ENCODE assay signal across 14 cellular contexts in genomic region chr4:53535567-53535966, GRCh38. TPM values are rescaled to one million over a fixed set of nuclear protein-coding genes. Genes with fewer than 3 reads are reported as not detected.
"Had no signal": no experiment of that assay in that cellular context is flagged by ENCODE, and none has a peak within 500 bp of the region (broad histone marks: within the 10 kb centered on the region; RNA-seq: fewer than 3 reads in every experiment).

No MANE protein-coding gene starts in this region.

- DNase-seq: activated CD4-positive, alpha-beta T cell treated with anti-CD3 and anti-CD28 coated beads, Interleukin-2, amount 10 ng/mL, durations not matched to agents 7 days and 5 days; activated CD8-positive, alpha-beta memory T cell treated with anti-CD3 and anti-CD28 coated beads, Interleukin-2, amount 50 U/mL, for 4 hours; activated effector memory CD4-positive, alpha-beta T cell treated with anti-CD3 and anti-CD28 coated beads, Interleukin-2, amount 50 U/mL, for 16 hours; activated naive CD4-positive, alpha-beta T cell treated with anti-CD3 and anti-CD28 coated beads, Interleukin-2, amount 50 U/mL, for 16 hours; activated T-cell treated with anti-CD3 and anti-CD28 coated beads, Interleukin-2, amount 50 U/mL, for 48 hours; effector CD8-positive, alpha-beta T cell; lower lobe of right lung; stimulated activated CD4-positive, alpha-beta T cell treated with anti-CD3 and anti-CD28 coated beads, Interleukin-2, amount 100 ng/mL, for 24 hours; stimulated activated naive CD4-positive, alpha-beta T cell treated with Interleukin-2 at 50 U/mL for 16 hours; uterus had no signal

- H3K4me3 ChIP-seq: esophagus muscularis mucosa, lower lobe of right lung, tibial nerve, uterus had no signal

- H3K79me2 ChIP-seq: parathyroid adenoma had no signal

- H3K9ac ChIP-seq: parathyroid adenoma had no signal

- H3K36me3 ChIP-seq: esophagus muscularis mucosa, lower lobe of right lung, tibial nerve, uterus had no signal

- H3K9me3 ChIP-seq: esophagus muscularis mucosa, lower lobe of right lung, tibial nerve, uterus had no signal

- H3K27ac ChIP-seq: esophagus muscularis mucosa, lower lobe of right lung, parathyroid adenoma, uterus had no signal

- H3K4me1 ChIP-seq: lower lobe of right lung, parathyroid adenoma, uterus had no signal

- H3K27me3 ChIP-seq: esophagus muscularis mucosa, tibial nerve, uterus had no signal

- ATAC-seq: activated CD4-positive, CD25-positive, alpha-beta regulatory T cell treated with anti-CD3 and anti-CD28 coated beads, Interleukin-2, amount 50 U/mL, for 24 hours; lower lobe of right lung had no signal

RNA-seq across cellular contexts. Expression of gene LNX1, which starts 55.7 kb away (rescaled TPM):
- total RNA-seq: activated CD4-positive, alpha-beta T cell treated with anti-CD3 and anti-CD28 coated beads, Interleukin-2, amount 10 ng/mL, durations not matched to agents 7 days and 5 days had no signal
